In the genomic region with DNA sequence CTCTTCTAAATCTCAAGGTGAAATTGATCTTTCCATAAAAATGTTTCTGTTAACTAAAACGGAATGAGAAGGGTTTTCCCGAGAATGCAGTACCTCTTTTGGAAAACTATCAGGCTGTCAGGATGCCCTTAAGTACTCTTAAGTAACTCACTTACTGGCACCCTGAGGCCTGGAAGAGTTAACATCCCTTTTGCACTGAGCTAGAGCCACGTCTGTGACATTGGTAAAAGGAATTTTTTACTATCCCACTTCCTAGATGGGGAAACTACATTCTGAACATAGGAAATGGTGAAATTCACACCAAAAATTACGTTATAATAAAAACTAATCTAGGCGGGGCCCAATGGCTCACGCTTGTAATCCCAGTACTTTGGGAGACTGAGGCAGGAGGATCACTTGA, we compare ENCODE assay signal across 17 cellular contexts. TPM values are rescaled to one million over a fixed set of nuclear protein-coding genes. Genes with fewer than 3 reads are reported as not detected.
DNase-seq lines count a peak whose midpoint lies in the region; ATAC-seq, FAIRE-seq and TF ChIP-seq lines count a peak whose summit lies in the region.
"Had no signal": no experiment of that assay in that cellular context is flagged by ENCODE, and none has a peak within 500 bp of the region (broad histone marks: within the 10 kb centered on the region; RNA-seq: fewer than 3 reads in every experiment).

No MANE protein-coding gene starts in this region.

- BruUV-seq in HepG2 (replicated peaks; lab: Mats Ljungman, UMichigan), result no TSS peak

- H3K9ac ChIP-seq in liver (ENCODE audit: low read depth in 1 of 2, low read length in 2 of 2) (peak overlapping the region in 1 of 2 donors; percentile 19), HepG2 (ENCODE audit: insufficient read depth, low read depth, low read length) (no peak overlapping the region)

- H3K4me1 ChIP-seq in liver (ENCODE audit: control insufficient read depth in 4 of 4, insufficient read depth in 4 of 4, low read length in 3 of 4) (peaks cover 10 to 42% (median 33%) of the 10 kb centered on the region in 4 donors), HepG2 (ENCODE audit: insufficient read depth, low read length) (no peaks in the 10 kb centered on the region), esophagus muscularis mucosa (peaks cover 6 to 41% (median 40%) of the 10 kb centered on the region in 4 donors), pancreas (peaks cover 7 to 11% (median 11%) of the 10 kb centered on the region in 3 donors), GM23338 (ENCODE audit: insufficient read depth) (peaks cover 15% of the 10 kb centered on the region)

- H3K79me2 ChIP-seq in HepG2 (ENCODE audit: insufficient read depth, low read length), result no peaks in the 10 kb centered on the region
- no peaks in the 10 kb centered on the region for H3K79me2 ChIP-seq in GM23338 (replicated peaks; ENCODE audit: insufficient read depth)

- WGBS in liver, result 49% methylated on average over 6 of the region's 6 CpGs
- 8% methylated on average over 6 of the region's 6 CpGs for WGBS in HepG2 (ENCODE audit: low lambda C conversion rate)
- WGBS in esophagus muscularis mucosa, result 76% methylated on average over 6 of the region's 6 CpGs
- WGBS in pancreas, 2 donors, result 57 to 65% methylated on average over 6 of the region's 6 CpGs

- H3K4me3 Mint-ChIP-seq in nephron (no peak overlapping the region), GM23338 (no peak overlapping the region)
- H3K4me3 Mint-ChIP-seq: CD4-positive, alpha-beta memory T cell had no signal

- H3K4me3 ChIP-seq in liver (ENCODE audit: low read depth in 1 of 3, low read length in 3 of 3), result peak overlapping the region in 1 of 3 donors; percentile 27
- H3K4me3 ChIP-seq in HepG2 (replicated peaks in 1 of 3; ENCODE audit: insufficient read depth in 1 of 3, low read depth in 2 of 3, low read length in 3 of 3), result no peak overlapping the region
- H3K4me3 ChIP-seq in esophagus muscularis mucosa, result no peak overlapping the region
- no peak overlapping the region for H3K4me3 ChIP-seq in pancreas
- H3K4me3 ChIP-seq in GM23338, result no peak overlapping the region
- H3K4me3 ChIP-seq: MG63 had no signal

- 0 out of 2 replicates have a peak, but pooled peaks cover 4% of the 10 kb centered on the region for H3K9me2 ChIP-seq in GM23338 (ENCODE audit: insufficient read depth)

- H3K9me3 Mint-ChIP-seq in nephron (peaks cover 5% of the 10 kb centered on the region), GM23338 (peaks cover 11% of the 10 kb centered on the region)

- H3K4me1 Mint-ChIP-seq in nephron (peaks cover 47% of the 10 kb centered on the region), GM23338 (peaks cover 29% of the 10 kb centered on the region)

- H3K27ac Mint-ChIP-seq in nephron (peak overlapping the region in 2 of 3 experiments; percentile 61 to 91), GM23338 (no peak overlapping the region)
- H3K27ac Mint-ChIP-seq: CD4-positive, alpha-beta memory T cell had no signal

- no peaks in the 10 kb centered on the region for H3K9me3 ChIP-seq in liver (ENCODE audit: control insufficient read depth in 4 of 4, low read length in 3 of 4)
- peaks cover 12% of the 10 kb centered on the region for H3K9me3 ChIP-seq in HepG2 (ENCODE audit: low read length)
- no peaks in the 10 kb centered on the region for H3K9me3 ChIP-seq in esophagus muscularis mucosa
- H3K9me3 ChIP-seq in pancreas, result no peaks in the 10 kb centered on the region

- H3K27ac ChIP-seq in liver (ENCODE audit: low read depth in 1 of 2, low read length in 2 of 2) (peak overlapping the region; percentile 7 to 48), HepG2 (ENCODE audit: extremely low read length, insufficient read depth, low read length) (no peak overlapping the region), esophagus muscularis mucosa (replicated peaks in 1 of 4) (peak overlapping the region in 3 of 4 donors; percentile 65 to 83 (median 76)), pancreas (no peak overlapping the region), GM23338 (ENCODE audit: low read depth) (no peak overlapping the region)

- H2AFZ ChIP-seq in HepG2 (ENCODE audit: low read length) (no peak overlapping the region), GM23338 (no peak overlapping the region)

- intact Hi-C loops in HepG2 (cut with micrococcal nuclease; ENCODE audit: unreplicated experiment), result no loop called here
- intact Hi-C loops in esophagus muscularis mucosa (cut with DNase I), result no loop called here
- intact Hi-C loops in pancreas (cut with DNase I), result no loop called here

- H3K36me3 Mint-ChIP-seq in nephron (ENCODE audit: low read depth), result peaks cover 6% of the 10 kb centered on the region
- H3K36me3 Mint-ChIP-seq in GM23338 (ENCODE audit: low read depth), result peaks cover 4% of the 10 kb centered on the region; the same call in 2 of the 3 replicates
- H3K36me3 Mint-ChIP-seq: CD4-positive, alpha-beta memory T cell had no signal

- H3K36me3 ChIP-seq in liver (ENCODE audit: control insufficient read depth in 4 of 4, insufficient read depth in 3 of 4, low read depth in 1 of 4, low read length in 3 of 4) (no peaks in the 10 kb centered on the region), HepG2 (replicated peaks in 1 of 2; ENCODE audit: control insufficient read depth in 1 of 2, insufficient read depth in 2 of 2, low read length in 2 of 2) (no peaks in the 10 kb centered on the region), esophagus muscularis mucosa (no peaks in the 10 kb centered on the region), pancreas (no peaks in the 10 kb centered on the region), GM23338 (ENCODE audit: insufficient read depth) (no peaks in the 10 kb centered on the region)
- H3K36me3 ChIP-seq: MG63 had no signal

- POLR2A ChIA-PET in HepG2 (lab: Yijun Ruan, JAX), result no interaction called here

- CTCF ChIA-PET in HepG2 (lab: Yijun Ruan, JAX; ENCODE audit: low intra/inter-chr PET ratio, low total read pairs), result no interaction called here

- H3K27me3 ChIP-seq in liver (ENCODE audit: control insufficient read depth in 4 of 4, insufficient read depth in 4 of 4, low read length in 3 of 4) (no peaks in the 10 kb centered on the region), HepG2 (ENCODE audit: control insufficient read depth in 1 of 2, insufficient read depth in 2 of 2, low read length in 2 of 2) (no peaks in the 10 kb centered on the region), esophagus muscularis mucosa (no peaks in the 10 kb centered on the region), pancreas (no peaks in the 10 kb centered on the region), GM23338 (ENCODE audit: insufficient read depth) (no peaks in the 10 kb centered on the region)
- H3K27me3 ChIP-seq: MG63 had no signal

- ATAC-seq in HepG2, result no peak
- ATAC-seq in pancreas, result no peak
- no peak for ATAC-seq in GM23338

- no peak for TF ChIP-seq EP300 in HepG2 (IDR thresholded peaks at IDR 0.05; ENCODE audit: low read depth in 2 of 2, low read length in 2 of 2)
- TF ChIP-seq EP300 in HepG2 (CRISPR knock-in tag; IDR thresholded peaks at IDR 0.05; ENCODE audit: borderline replicate concordance), result no peak
- TF ChIP-seq EP300 in esophagus muscularis mucosa (IDR thresholded peaks at IDR 0.05), result no peak

- no peak overlapping the region for H3K4me2 ChIP-seq in HepG2 (ENCODE audit: low read depth, low read length)
- no peak overlapping the region for H3K4me2 ChIP-seq in GM23338

- H4K20me1 ChIP-seq in HepG2 (ENCODE audit: insufficient read depth, low read length) (no peaks in the 10 kb centered on the region), GM23338 (replicated peaks; ENCODE audit: insufficient read depth) (no peaks in the 10 kb centered on the region)

- in situ Hi-C loops in HepG2 (cut with HindIII; ENCODE audit: extremely low pct_ligation_motif_present, low pct_unique_long_range_greater_than_20kb), result no loop called here

- TF ChIP-seq POLR2A in HepG2 (IDR thresholded peaks at IDR 0.05; ENCODE audit: insufficient read depth in 1 of 2, low read depth in 2 of 2, low read length in 2 of 2), result no peak
- TF ChIP-seq POLR2A in esophagus muscularis mucosa (IDR thresholded peaks at IDR 0.05; ENCODE audit: low read depth), result no peak

- H3K27me3 Mint-ChIP-seq in nephron (ENCODE audit: low read depth) (no peaks in the 10 kb centered on the region), GM23338 (ENCODE audit: insufficient read depth, low read depth, poor library complexity) (no peaks in the 10 kb centered on the region)

- TF ChIP-seq RAD21 in liver (IDR thresholded peaks at IDR 0.05), result no peak
- no peak for TF ChIP-seq RAD21 in HepG2 (CRISPR knock-in tag; IDR thresholded peaks at IDR 0.05)

- no peak for TF ChIP-seq CTCF in liver (IDR thresholded peaks at IDR 0.05; ENCODE audit: low read depth, low read length, missing input control)
- no peak for TF ChIP-seq CTCF in HepG2 (CRISPR knock-in tag; IDR thresholded peaks at IDR 0.05)
- no peak for TF ChIP-seq CTCF in esophagus muscularis mucosa (IDR thresholded peaks at IDR 0.05)
- TF ChIP-seq CTCF in nephron (IDR thresholded peaks at IDR 0.05; ENCODE audit: unreplicated experiment in 3 of 3), result no peak
- no peak for TF ChIP-seq CTCF in pancreas (IDR thresholded peaks at IDR 0.05)
- no peak for TF ChIP-seq CTCF in GM23338 (conservative IDR thresholded peaks at IDR 0.05; ENCODE audit: low read depth in 2 of 2)

- DNase-seq in HepG2 (ENCODE audit: low spot score) (no peak), esophagus muscularis mucosa (ENCODE audit: extremely low spot score) (no peak), pancreas (no peak), hypothalamus (lab: John Stamatoyannopoulos, UW) (no peak), CD1c-positive myeloid dendritic cell (ENCODE audit: extremely low spot score) (no peak), GM23338 (ENCODE audit: low spot score) (no peak)
- DNase-seq: CD4-positive, alpha-beta memory T cell; GOT3; KG1; MG63; NCI-H187 treated with DMSO at 0.1 percent for 48 hours; NCI-H510A; NCI-H82; SHP77 treated with DMSO at 0.1 percent for 48 hours had no signal

- H3F3A ChIP-seq in GM23338 (replicated peaks; ENCODE audit: low read depth), result no peaks in the 10 kb centered on the region

- FAIRE-seq in HepG2 (lab: Jason Lieb, UNC), result no peak
- FAIRE-seq in pancreas (lab: Jason Lieb, UNC), result no peak
- FAIRE-seq: D721Med had no signal

RNA-seq across cellular contexts. Expression of a gene that starts 39.7 kb away (rescaled TPM):
- total RNA-seq in liver (1 to 10 TPM; 1.3 to 2.7 TPM), HepG2 (2016; rRNA removed; fragmentation: Illumina TruSeq; extraction: Trizol) (not detected in 2 replicates), esophagus muscularis mucosa (1 to 10 TPM; 1.0 to 1.6 (median 1.4) TPM), pancreas (1 to 10 TPM; 1.8 to 2.1 (median 1.9) TPM)
- polyA plus RNA-seq in liver (1 to 10 TPM in 1 of 2 donors, under 1 TPM in 1; 0.96 to 2.3 TPM), HepG2 (2011; rRNA removed) (not detected in 2 replicates), pancreas (1 to 10 TPM in 1 of 2 donors, under 1 TPM in 1; 0.99 to 2.0 TPM), GM23338 (2016; fragmentation: Nextera tagmentation; extraction: Ambion mirVana) (2.3 and 2.9 TPM in 2 replicates)
- not detected in 2 replicates for total RNA-seq in HepG2 (2016; cell fraction: cytosol; rRNA removed; fragmentation: Illumina TruSeq; extraction: Trizol; ENCODE audit: low read depth)
- not detected in 2 replicates for total RNA-seq in HepG2 (2016; cell fraction: insoluble cytoplasmic fraction; rRNA removed; fragmentation: Illumina TruSeq; extraction: Trizol)
- not detected in 2 replicates for total RNA-seq in HepG2 (2016; cell fraction: membrane; rRNA removed; fragmentation: Illumina TruSeq; extraction: Trizol)
- not detected in 2 replicates for total RNA-seq in HepG2 (2016; cell fraction: nucleus; rRNA removed; fragmentation: Illumina TruSeq; extraction: Trizol)
- not detected in 2 replicates for polyA plus RNA-seq in HepG2 (2011; cell fraction: cytosol; rRNA removed)
- not detected in 2 replicates for polyA plus RNA-seq in HepG2 (2011; cell fraction: nucleus; rRNA removed)
- polyA plus RNA-seq in HepG2 (2012), result not detected in 2 replicates
- polyA plus RNA-seq in HepG2 (2016; cell fraction: cytosol; fragmentation: Illumina TruSeq; extraction: Trizol; ENCODE audit: low read depth), result not detected in 2 replicates
- not detected in 2 replicates for polyA plus RNA-seq in HepG2 (2016; cell fraction: insoluble cytoplasmic fraction; fragmentation: Illumina TruSeq; extraction: Trizol; ENCODE audit: low read depth)
- polyA plus RNA-seq in HepG2 (2016; cell fraction: membrane; fragmentation: Illumina TruSeq; extraction: Trizol; ENCODE audit: low read depth), result not detected in 2 replicates
- polyA plus RNA-seq in HepG2 (2016; cell fraction: nucleus; fragmentation: Illumina TruSeq; extraction: Trizol; ENCODE audit: insufficient read depth, low read depth), result not detected in 2 replicates
- not detected in 2 replicates for polyA minus RNA-seq in HepG2 (2011; rRNA and poly(A)+ RNA removed; ENCODE audit: low replicate concordance)
- not detected in 2 replicates for polyA minus RNA-seq in HepG2 (2011; cell fraction: cytosol; rRNA and poly(A)+ RNA removed)
- not detected in 2 replicates for polyA minus RNA-seq in HepG2 (2011; cell fraction: nucleus; rRNA and poly(A)+ RNA removed)
- 2.8 and 3.3 TPM in 2 replicates for total RNA-seq in GM23338 (2014; rRNA removed; shearing (Covaris generic))

Comparison
In these comparisons a context has a peak if more than half of its experiments do, and no peak if none do; other contexts are left out.
1. H3K27ac ChIP-seq: peak in liver (2 of 2) and esophagus muscularis mucosa (3 of 4); none in HepG2 (single experiment), pancreas (0 of 4) and GM23338 (single experiment).